ENCODE assay signal across 8 cellular contexts in genomic region chr20:33489495-33490022, GRCh38. TPM values are rescaled to one million over a fixed set of nuclear protein-coding genes. Genes with fewer than 3 reads are reported as not detected.
DNase-seq lines count a peak whose midpoint lies in the region; ATAC-seq and TF ChIP-seq lines count a peak whose summit lies in the region.

No MANE protein-coding gene starts in this region.

- H3K9me3 Mint-ChIP-seq in activated T-helper 2 cell treated with anti-CD3 and anti-CD28 coated beads, Interferon-gamma antibody, Interleukin-2, Interleukin-4, amounts not matched to agents 10 μg/mL and 5 μg/mL and 100 μg/mL, durations not matched to agents 14 hours and 24 hours and 36 hours = no peaks in the 10 kb centered on the region
- H3K9me3 Mint-ChIP-seq in natural killer cell = no peaks in the 10 kb centered on the region

- peak overlapping the region; percentile 74 for H3K4me3 Mint-ChIP-seq in activated T-helper 2 cell treated with anti-CD3 and anti-CD28 coated beads, Interferon-gamma antibody, Interleukin-2, Interleukin-4, amounts not matched to agents 10 μg/mL and 5 μg/mL and 100 μg/mL, durations not matched to agents 14 hours and 24 hours and 36 hours (ENCODE audit: low read depth)
- peak overlapping the region; percentile 88 for H3K4me3 Mint-ChIP-seq in natural killer cell

- H3K36me3 Mint-ChIP-seq in activated T-helper 2 cell treated with anti-CD3 and anti-CD28 coated beads, Interferon-gamma antibody, Interleukin-2, Interleukin-4, amounts not matched to agents 10 μg/mL and 5 μg/mL and 100 μg/mL, durations not matched to agents 14 hours and 24 hours and 36 hours (ENCODE audit: low read depth) = no peaks in the 10 kb centered on the region
- H3K36me3 Mint-ChIP-seq in natural killer cell = no peaks in the 10 kb centered on the region

- no peaks in the 10 kb centered on the region for H3K27me3 Mint-ChIP-seq in activated T-helper 2 cell treated with anti-CD3 and anti-CD28 coated beads, Interferon-gamma antibody, Interleukin-2, Interleukin-4, amounts not matched to agents 10 μg/mL and 5 μg/mL and 100 μg/mL, durations not matched to agents 14 hours and 24 hours and 36 hours (ENCODE audit: low read depth)
- H3K27me3 Mint-ChIP-seq in natural killer cell (ENCODE audit: low read depth in 2 of 2) = no peaks in the 10 kb centered on the region

- ATAC-seq in natural killer cell = peak; percentile 94 to 98 (median 95)

- intact Hi-C loops in activated T-helper 2 cell treated with anti-CD3 and anti-CD28 coated beads, Interferon-gamma antibody, Interleukin-2, Interleukin-4, amounts not matched to agents 10 μg/mL and 5 μg/mL and 100 μg/mL, durations not matched to agents 14 hours and 24 hours and 36 hours (cut with micrococcal nuclease) = no loop called here
- intact Hi-C loops in natural killer cell (cut with micrococcal nuclease) = loop anchor here (2.0 kb wide), 1 partner anchor 65 kb away; no protein-coding TSS in a partner anchor

- peak overlapping the region; percentile 65 for H3K27ac Mint-ChIP-seq in activated T-helper 2 cell treated with anti-CD3 and anti-CD28 coated beads, Interferon-gamma antibody, Interleukin-2, Interleukin-4, amounts not matched to agents 10 μg/mL and 5 μg/mL and 100 μg/mL, durations not matched to agents 14 hours and 24 hours and 36 hours
- peak overlapping the region; percentile 88 to 92 for H3K27ac Mint-ChIP-seq in natural killer cell

- DNase-seq in EH (ENCODE audit: low read depth) = peak; percentile 97
- DNase-seq in GOT3 (lab: John Stamatoyannopoulos, UW) = peak; percentile 97
- peak; percentile 93 for DNase-seq in LHCN-M2 (ENCODE audit: low read depth)
- DNase-seq in RPMI7951 (ENCODE audit: low read depth) = peak; percentile 98
- peak; percentile 99 for DNase-seq in activated T-helper 2 cell treated with anti-CD3 and anti-CD28 coated beads, Interferon-gamma antibody, Interleukin-2, Interleukin-4, amounts not matched to agents 10 μg/mL and 5 μg/mL and 100 μg/mL, durations not matched to agents 14 hours and 24 hours and 36 hours (ENCODE audit: low spot score)
- DNase-seq in fibroblast of peridontal ligament (ENCODE audit: extremely low read depth) = peak; percentile 94
- DNase-seq in natural killer cell = peak; percentile 99
- DNase-seq in stimulated activated naive CD4-positive, alpha-beta T cell (lab: John Stamatoyannopoulos, UW) = peak; percentile 94 to 99 (median 98)

- TF ChIP-seq CTCF in natural killer cell (IDR thresholded peaks at IDR 0.05) = no peak

- H3K4me1 Mint-ChIP-seq in activated T-helper 2 cell treated with anti-CD3 and anti-CD28 coated beads, Interferon-gamma antibody, Interleukin-2, Interleukin-4, amounts not matched to agents 10 μg/mL and 5 μg/mL and 100 μg/mL, durations not matched to agents 14 hours and 24 hours and 36 hours (ENCODE audit: low read depth) = peaks cover 6% of the 10 kb centered on the region
- peaks cover 0 to 9% of the 10 kb centered on the region in 2 donors for H3K4me1 Mint-ChIP-seq in natural killer cell

RNA-seq across cellular contexts. Expression of gene CBFA2T2, which starts 0.3 kb away (rescaled TPM):
- total RNA-seq in LHCN-M2 (2014; rRNA removed) (6.6 and 8.6 TPM in 2 replicates), natural killer cell (10 to 100 TPM; 16.5 to 27.5 (median 18.5) TPM)
- 4.1 TPM for polyA plus RNA-seq in LHCN-M2 (2012)
- total RNA-seq in RPMI7951 (2014; rRNA removed; shearing (Covaris generic)) = 7.7 and 8.7 TPM in 2 replicates
- 11.8 and 14.4 TPM in 2 replicates for total RNA-seq in activated T-helper 2 cell treated with anti-CD3 and anti-CD28 coated beads, Interferon-gamma antibody, Interleukin-2, Interleukin-4, amounts not matched to agents 10 μg/mL and 5 μg/mL and 100 μg/mL, durations not matched to agents 14 hours and 24 hours and 36 hours

RNA-seq across cellular contexts. Expression of gene SNTA1, which starts 46.0 kb away (rescaled TPM):
- total RNA-seq in LHCN-M2 (2014; rRNA removed) = 26.2 and 29.7 TPM in 2 replicates
- polyA plus RNA-seq in LHCN-M2 (2012) = 39.8 TPM
- total RNA-seq in RPMI7951 (2014; rRNA removed; shearing (Covaris generic)) = 45.1 and 48.4 TPM in 2 replicates
- total RNA-seq in activated T-helper 2 cell treated with anti-CD3 and anti-CD28 coated beads, Interferon-gamma antibody, Interleukin-2, Interleukin-4, amounts not matched to agents 10 μg/mL and 5 μg/mL and 100 μg/mL, durations not matched to agents 14 hours and 24 hours and 36 hours = 1.1 and 1.6 TPM in 2 replicates
- total RNA-seq in natural killer cell = 1 to 10 TPM; 1.2 to 2.4 (median 1.8) TPM

Comparison
In these comparisons a context has a peak if more than half of its experiments do, and no peak if none do; other contexts are left out.
1. Peak in every context shown above with its lines: DNase-seq and ATAC-seq.